In genomic region chr2:148966432-148966758, GRCh38 we compare ENCODE assay signal across 27 cellular contexts.
"Had no signal": no experiment of that assay in that cellular context is flagged by ENCODE, and none has a peak within 500 bp of the region (broad histone marks: within the 10 kb centered on the region; RNA-seq: fewer than 3 reads in every experiment).

No MANE protein-coding gene starts in this region.

- H3K27ac Mint-ChIP-seq: activated B cell treated with CpG ODN at 0.5 μM for 24 hours; activated CD4-positive, alpha-beta T cell treated with anti-CD3 and anti-CD28 coated beads for 36 hours; activated naive CD8-positive, alpha-beta T cell; activated T-helper 2 cell treated with anti-CD3 and anti-CD28 coated beads, Interferon-gamma antibody, Interleukin-2, Interleukin-4, amounts not matched to agents 10 μg/mL and 5 μg/mL and 100 μg/mL, durations not matched to agents 14 hours and 24 hours and 36 hours; immature natural killer cell; mesothelial cell of epicardium had no signal

- ATAC-seq: activated CD4-positive, alpha-beta T cell treated with anti-CD3 and anti-CD28 coated beads for 36 hours; activated T-cell treated with anti-CD3 and anti-CD28 coated beads, Interleukin-2, amount 50 U/mL, for 4 hours; effector memory CD8-positive, alpha-beta T cell; esophagus mucosa; naive thymus-derived CD8-positive, alpha-beta T cell; stimulated activated naive CD8-positive, alpha-beta T cell treated with anti-CD3 and anti-CD28 coated beads, Interleukin-15, Interleukin-2, amounts not matched to agents 100 U/mL and 50 U/mL, for 24 hours had no signal

- H3K79me2 ChIP-seq: hepatocyte had no signal

- H3K27me3 Mint-ChIP-seq: activated CD4-positive, alpha-beta T cell treated with anti-CD3 and anti-CD28 coated beads for 36 hours had no signal

- H3K36me3 Mint-ChIP-seq: mesothelial cell of epicardium had no signal

- H3K4me3 ChIP-seq: adrenal gland, ascending aorta, hepatocyte, left lung, ovary, prostate gland had no signal

- H3K27ac ChIP-seq: adrenal gland, ascending aorta, hepatocyte, ovary, prostate gland had no signal

- H3K4me1 ChIP-seq: adrenal gland, ascending aorta, prostate gland had no signal

- H3K9me3 Mint-ChIP-seq: activated B cell treated with CpG ODN at 0.5 μM for 24 hours; activated T-cell treated with anti-CD3 and anti-CD28 coated beads, Interleukin-2, amount 50 U/mL, for 4 hours; activated T-helper 2 cell treated with anti-CD3 and anti-CD28 coated beads, Interferon-gamma antibody, Interleukin-2, Interleukin-4, amounts not matched to agents 10 μg/mL and 5 μg/mL and 100 μg/mL, durations not matched to agents 14 hours and 24 hours and 36 hours; effector memory CD8-positive, alpha-beta T cell; immature natural killer cell; mesothelial cell of epicardium; naive thymus-derived CD8-positive, alpha-beta T cell had no signal

- H2AFZ ChIP-seq: hepatocyte had no signal

- H3K9me3 ChIP-seq: adrenal gland, ascending aorta, left lung, ovary, prostate gland had no signal

- DNase-seq: activated B cell treated with CpG ODN at 0.5 μM for 24 hours; activated CD4-positive, alpha-beta T cell treated with anti-CD3 and anti-CD28 coated beads for 36 hours; activated CD4-positive, alpha-beta T cell treated with anti-CD3 and anti-CD28 coated beads, Interleukin-2, amount 50 U/mL, for 4 hours; activated CD8-positive, alpha-beta memory T cell treated with anti-CD3 and anti-CD28 coated beads, Interleukin-2, amount 50 U/mL, for 48 hours; activated naive CD4-positive, alpha-beta T cell; activated T-cell treated with anti-CD3 and anti-CD28 coated beads, Interleukin-2, amount 50 U/mL, for 4 hours; adrenal gland; central memory CD4-positive, alpha-beta T cell; effector memory CD8-positive, alpha-beta T cell; foreskin melanocyte; immature natural killer cell; kidney glomerular epithelial cell; naive thymus-derived CD8-positive, alpha-beta T cell; ovary; stimulated activated CD4-positive, alpha-beta T cell treated with anti-CD3 and anti-CD28 coated beads, Interleukin-2, amount 100 ng/mL, for 48 hours; stimulated activated CD8-positive, alpha-beta memory T cell treated with anti-CD3 and anti-CD28 coated beads, Interleukin-4, amount 100 ng/mL, for 48 hours; stimulated activated naive CD8-positive, alpha-beta T cell treated with anti-CD3 and anti-CD28 coated beads, Interleukin-15, Interleukin-2, amounts not matched to agents 100 U/mL and 50 U/mL, for 24 hours; T-helper 9 cell had no signal

- H3K36me3 ChIP-seq: adrenal gland, ascending aorta, left lung, ovary, prostate gland had no signal

- FAIRE-seq: endothelial cell of umbilical vein had no signal

- H3K27me3 ChIP-seq: adrenal gland, ascending aorta, hepatocyte, left lung, ovary had no signal

- H3K4me3 Mint-ChIP-seq: activated B cell treated with CpG ODN at 0.5 μM for 24 hours; activated CD4-positive, alpha-beta T cell treated with anti-CD3 and anti-CD28 coated beads for 36 hours; activated naive CD8-positive, alpha-beta T cell; activated T-cell treated with anti-CD3 and anti-CD28 coated beads, Interleukin-2, amount 50 U/mL, for 4 hours; effector memory CD8-positive, alpha-beta T cell; immature natural killer cell; mesothelial cell of epicardium; naive thymus-derived CD8-positive, alpha-beta T cell had no signal

- H3K4me2 ChIP-seq: hepatocyte had no signal
